ENCODE assay signal across 26 cellular contexts in genomic region chr15:97929456-97930229, GRCh38. TPM values are rescaled to one million over a fixed set of nuclear protein-coding genes. Genes with fewer than 3 reads are reported as not detected.
DNase-seq lines count a peak whose midpoint lies in the region; ATAC-seq, FAIRE-seq and TF ChIP-seq lines count a peak whose summit lies in the region.
"Had no signal": no experiment of that assay in that cellular context is flagged by ENCODE, and none has a peak within 500 bp of the region (broad histone marks: within the 10 kb centered on the region; RNA-seq: fewer than 3 reads in every experiment).

No MANE protein-coding gene starts in this region.

- intact Hi-C loops in PC-3 (cut with micrococcal nuclease) (no loop called here), natural killer cell (cut with micrococcal nuclease) (no loop called here)

- H2AFZ ChIP-seq in PC-3 (ENCODE audit: low read length): 0 out of 2 replicates have a peak overlapping the region, but pooled peaks have one; percentile 49

- no peak overlapping the region for H3K4me3 Mint-ChIP-seq in natural killer cell
- H3K4me3 Mint-ChIP-seq: CD14-positive monocyte, IgD-negative memory B cell, T-cell had no signal

- no peaks in the 10 kb centered on the region for H3K79me2 ChIP-seq in PC-3 (ENCODE audit: low read length)

- no peak overlapping the region for H3K27ac Mint-ChIP-seq in natural killer cell
- H3K27ac Mint-ChIP-seq: IgD-negative memory B cell, T-cell had no signal

- H3K4me1 Mint-ChIP-seq in natural killer cell: no peaks in the 10 kb centered on the region
- H3K4me1 Mint-ChIP-seq: CD14-positive monocyte, T-cell had no signal

- ATAC-seq in A549 (no peak), PC-3 (no peak), natural killer cell (no peak), GM21723 (IDR thresholded peaks at IDR 0.05; ENCODE audit: unreplicated experiment) (no peak)
- ATAC-seq: HCT116, T-cell had no signal

- H3K36me3 Mint-ChIP-seq in natural killer cell: no peaks in the 10 kb centered on the region
- H3K36me3 Mint-ChIP-seq: CD14-positive monocyte, IgD-negative memory B cell, T-cell had no signal

- H3K4me2 ChIP-seq in A549: no peak overlapping the region
- peak overlapping the region; percentile 56 for H3K4me2 ChIP-seq in PC-3 (ENCODE audit: low read length)
- H3K4me2 ChIP-seq: SK-N-SH had no signal

- peaks cover 27 to 57% of the 10 kb centered on the region in 2 donors for H3K27me3 Mint-ChIP-seq in natural killer cell (ENCODE audit: low read depth in 2 of 2)
- H3K27me3 Mint-ChIP-seq: IgD-negative memory B cell had no signal

- peaks cover 5% of the 10 kb centered on the region; the same call in 1 of the 3 replicates for H3K9me3 ChIP-seq in A549
- no peaks in the 10 kb centered on the region for H3K9me3 ChIP-seq in PC-3 (ENCODE audit: low read length)
- H3K9me3 ChIP-seq: Peyer's patch, SK-N-SH had no signal

- peak; percentile 28 for FAIRE-seq in A549 (lab: Jason Lieb, UNC)
- FAIRE-seq: G401.6, HTR-8/SVneo had no signal

- POLR2A ChIA-PET in A549 (lab: Yijun Ruan, JAX): no interaction called here
- POLR2A ChIA-PET in PC-3 (lab: Charles Lee; ENCODE audit: unreplicated experiment): no interaction called here

- no peaks in the 10 kb centered on the region for H3K36me3 ChIP-seq in PC-3 (ENCODE audit: low read depth, low read length)
- H3K36me3 ChIP-seq: Peyer's patch had no signal

- no peak for TF ChIP-seq POLR2A in A549 (IDR thresholded peaks at IDR 0.05; ENCODE audit: low read length)

- TF ChIP-seq RAD21 in A549 (conservative IDR thresholded peaks at IDR 0.05 in 1 of 2, IDR thresholded peaks at IDR 0.05 in 1 of 2): no peak

- 3% methylated on average over 6 of the region's 6 CpGs for WGBS in A549 (ENCODE audit: missing lambda C conversion rate)

- peaks cover 8% of the 10 kb centered on the region for H3F3A ChIP-seq in PC-3 (ENCODE audit: low read length, unreplicated experiment)

- H3K9ac ChIP-seq in PC-3 (ENCODE audit: low read length): no peak overlapping the region
- H3K9ac ChIP-seq: SK-N-SH had no signal

- CTCF ChIA-PET in A549 (lab: Yijun Ruan, JAX): interaction anchor here (0.6 to 1.4 kb wide), 2 partner anchors 30 to 244 kb away, joined by 3 to 6 read pairs; no protein-coding TSS in a partner anchor
- CTCF ChIA-PET in PC-3 (lab: Charles Lee): no interaction called here

- H3K9me2 ChIP-seq in PC-3 (replicated peaks; ENCODE audit: low read length): no peaks in the 10 kb centered on the region
- H3K9me2 ChIP-seq: SK-N-SH had no signal

- H3K9me3 Mint-ChIP-seq in natural killer cell: no peaks in the 10 kb centered on the region

- TF ChIP-seq CTCF in A549 (IDR thresholded peaks at IDR 0.05) (no peak), AG10803 (conservative IDR thresholded peaks at IDR 0.05; ENCODE audit: low read length) (no peak), PC-3 (conservative IDR thresholded peaks at IDR 0.05; ENCODE audit: low read depth, low read length) (no peak), natural killer cell (IDR thresholded peaks at IDR 0.05) (no peak)

- DNase-seq in A549 (ENCODE audit: low read depth in 1 of 2, low spot score in 1 of 2) (no peak), AG10803 (ENCODE audit: low read depth) (peak; percentile 5), PC-3 (peak; percentile 76), epithelial cell of prostate (ENCODE audit: low read depth, low spot score) (peak; percentile 43), NCI-H2171 (lab: John Stamatoyannopoulos, UW) (no peak), natural killer cell (no peak), retina (no peak)
- DNase-seq: DND-41, GOT3, Karpas-422, MM.1S, NCI-H1092, NCI-H1436 treated with DMSO at 0.1 percent for 48 hours, NCI-H2081, NCI-H446 treated with DMSO at 0.1 percent for 48 hours, NCI-H774, Peyer's patch, SHP77 treated with DMSO at 0.1 percent for 48 hours, SK-N-SH, T-cell had no signal

- H3K4me3 ChIP-seq in A549: no peak overlapping the region
- no peak overlapping the region for H3K4me3 ChIP-seq in AG10803 (ENCODE audit: low read length)
- H3K4me3 ChIP-seq in PC-3 (ENCODE audit: low read length): no peak overlapping the region
- H3K4me3 ChIP-seq: Peyer's patch had no signal

- H4K20me1 ChIP-seq in PC-3 (ENCODE audit: low read length): no peaks in the 10 kb centered on the region

- no TSS peak for BruUV-seq in PC-3 (replicated peaks; lab: Mats Ljungman, UMichigan)

- H3K27me3 ChIP-seq in PC-3 (ENCODE audit: low read length): peaks cover 12% of the 10 kb centered on the region; the same call in 1 of the 2 replicates
- H3K27me3 ChIP-seq: Peyer's patch had no signal

- H3K4me1 ChIP-seq in A549 (no peaks in the 10 kb centered on the region), PC-3 (ENCODE audit: insufficient read depth, low read length) (peaks cover 16% of the 10 kb centered on the region)
- H3K4me1 ChIP-seq: Peyer's patch had no signal

- no peak for TF ChIP-seq EP300 in A549 (IDR thresholded peaks at IDR 0.05)

- H3K27ac ChIP-seq in A549 (no peak overlapping the region), PC-3 (ENCODE audit: low read length) (peak overlapping the region; percentile 84), epithelial cell of prostate (no peak overlapping the region)
- H3K27ac ChIP-seq: Peyer's patch had no signal

TF ChIP-seq in A549, 52 proteins besides CTCF, POLR2A, EP300 and RAD21:
- TF ChIP-seq TP53 (CRISPR knock-in tag; IDR thresholded peaks at IDR 0.05): no peak
- no peak for TF ChIP-seq HDAC2 (IDR thresholded peaks at IDR 0.05)
- no peak for TF ChIP-seq HEYL (CRISPR knock-in tag; IDR thresholded peaks at IDR 0.05)
- TF ChIP-seq MAZ (IDR thresholded peaks at IDR 0.05; ENCODE audit: borderline replicate concordance, low read depth, low read length): no peak
- no peak for TF ChIP-seq JUN (IDR thresholded peaks at IDR 0.05)
- no peak for TF ChIP-seq BCL3 (IDR thresholded peaks at IDR 0.05)
- no peak for TF ChIP-seq MAX (IDR thresholded peaks at IDR 0.05)
TF ChIP-seq in A549: peak in this region for 0.

RNA-seq across cellular contexts. Expression of gene ARRDC4, which starts 30.9 kb away (rescaled TPM):
- polyA plus RNA-seq in A549 (2011; rRNA removed): 1.8 and 2.2 TPM in 2 replicates
- 0.19 and 0.23 TPM in 2 replicates for polyA plus RNA-seq in A549 (2012; cell fraction: cytosol; rRNA removed)
- 0.18 and 0.26 TPM in 2 replicates for polyA plus RNA-seq in A549 (2012; cell fraction: nucleus; rRNA removed)
- 0.15 to 0.20 TPM (median 0.19 TPM) in 3 replicates for polyA plus RNA-seq in A549 (2017; fragmentation: RNase III; extraction: RNeasy Plus Mini Kit Qiagen cat#74134 plus additional on column Dnase treatment)
- 0.73 and 0.95 TPM in 2 replicates for polyA minus RNA-seq in A549 (2011; rRNA and poly(A)+ RNA removed)
- total RNA-seq in PC-3 (2014; rRNA removed): 7.1 TPM in 2 replicates
- total RNA-seq in natural killer cell: 1 to 10 TPM; 6.6 to 7.3 (median 7.0) TPM

Comparison
In these comparisons a context has a peak if more than half of its experiments do, and no peak if none do; other contexts are left out.
1. DNase-seq: peak in AG10803 (single experiment), PC-3 (single experiment) and epithelial cell of prostate (single experiment); none in A549 (0 of 2), NCI-H2171 (single experiment), natural killer cell (single experiment) and retina (single experiment).